1 cellular context compared by ENCODE assay signal in genomic region chr14:92348154-92348553, GRCh38.
A peak's percentile ranks its signal among the peaks of the same experiment; 100 is the strongest.
TF ChIP-seq lines count a peak whose summit lies in the region.

No MANE protein-coding gene starts in this region.

TF ChIP-seq in K562, 482 proteins besides CTCF, POLR2A, EP300 and RAD21:
- no peak for TF ChIP-seq MGA (IDR thresholded peaks at IDR 0.05)
- no peak for TF ChIP-seq GTF2E2 (tag; IDR thresholded peaks at IDR 0.05)
- no peak for TF ChIP-seq ZBTB11 (CRISPR knock-in tag; IDR thresholded peaks at IDR 0.05)
- TF ChIP-seq, protein P1, sequence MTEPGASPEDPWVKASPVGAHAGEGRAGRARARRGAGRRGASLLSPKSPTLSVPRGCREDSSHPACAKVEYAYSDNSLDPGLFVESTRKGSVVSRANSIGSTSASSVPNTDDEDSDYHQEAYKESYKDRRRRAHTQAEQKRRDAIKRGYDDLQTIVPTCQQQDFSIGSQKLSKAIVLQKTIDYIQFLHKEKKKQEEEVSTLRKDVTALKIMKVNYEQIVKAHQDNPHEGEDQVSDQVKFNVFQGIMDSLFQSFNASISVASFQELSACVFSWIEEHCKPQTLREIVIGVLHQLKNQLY (CRISPR knock-in tag; conservative IDR thresholded peaks at IDR 0.05) = no peak
- TF ChIP-seq RFX1 (IDR thresholded peaks at IDR 0.05) = peak; percentile 41; the same call in 1 of the 2 replicates
- TF ChIP-seq PURB (CRISPR knock-in tag; IDR thresholded peaks at IDR 0.05; ENCODE audit: low read depth) = no peak
- TF ChIP-seq FOXA3 (CRISPR knock-in tag; conservative IDR thresholded peaks at IDR 0.05 in 1 of 2, IDR thresholded peaks at IDR 0.05 in 1 of 2) = 0 out of 4 replicates have a peak, but pooled peaks of 1 of the 2 experiments have one; percentile 11
